1 cellular context compared by ENCODE assay signal in the genomic region with DNA sequence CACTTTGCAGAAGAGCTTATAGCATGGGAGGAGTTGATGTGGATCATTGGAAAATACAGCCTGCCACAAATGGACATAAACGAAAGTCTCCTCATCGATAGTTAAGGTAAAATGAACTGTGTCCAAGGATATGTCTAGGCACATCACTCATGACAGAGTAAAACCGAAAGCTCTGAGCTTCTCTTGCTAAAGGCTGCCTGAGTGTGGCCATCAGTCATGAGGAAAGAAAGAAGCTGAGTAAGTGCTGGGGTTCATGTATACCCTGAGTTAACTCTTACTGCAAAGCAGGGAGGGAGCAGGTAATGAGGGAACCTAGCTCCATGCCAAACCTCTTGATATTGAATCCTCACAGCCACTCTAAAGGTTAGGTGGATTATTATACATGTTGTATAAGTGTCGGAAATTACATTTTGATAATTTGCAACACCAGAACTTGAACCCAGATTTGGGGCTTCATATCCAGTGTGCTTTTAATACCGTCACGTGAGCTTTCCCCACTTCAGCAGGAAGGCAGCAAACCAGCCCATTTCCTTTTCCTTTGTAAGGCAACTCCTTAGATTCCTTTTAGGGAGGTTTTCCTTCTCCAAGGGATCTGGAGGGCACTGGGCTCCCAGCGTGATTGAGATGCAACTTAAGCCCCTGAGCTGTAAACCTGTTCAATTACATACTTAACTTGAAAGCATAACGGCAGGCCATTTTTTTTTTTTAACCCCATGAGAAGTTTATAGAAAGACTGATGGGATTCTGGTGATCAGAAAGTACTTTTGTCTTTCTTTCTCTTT.
TF ChIP-seq lines count a peak whose summit lies in the region.

No MANE protein-coding gene starts in this region.

TF ChIP-seq in IMR-90, 13 proteins besides CTCF, POLR2A, EP300 and RAD21:
- no peak for TF ChIP-seq CEBPB (IDR thresholded peaks at IDR 0.05; ENCODE audit: low read depth, low read length)
